Comparison of ENCODE assay signal across 9 cellular contexts in the genomic region with DNA sequence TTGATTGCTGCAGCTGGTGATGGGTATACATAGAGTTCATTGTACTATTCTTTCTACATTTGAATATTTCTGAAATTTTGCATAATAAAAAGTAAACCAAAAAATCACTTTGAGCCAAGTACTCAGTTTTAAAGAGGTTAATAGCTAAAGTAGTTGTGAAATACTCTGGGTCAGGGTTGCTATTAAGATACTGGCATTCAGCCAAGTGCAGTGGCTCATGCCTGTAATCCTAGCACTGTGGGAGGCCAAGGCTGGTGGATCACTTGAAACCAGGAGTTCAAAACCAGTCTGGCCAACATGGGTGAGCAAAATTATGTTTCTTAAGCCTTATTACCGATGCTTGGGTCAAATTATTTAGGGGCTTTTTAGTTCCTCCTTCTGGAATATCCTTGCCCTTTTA.
DNase-seq lines count a peak whose midpoint lies in the region; ATAC-seq and TF ChIP-seq lines count a peak whose summit lies in the region.
"Had no signal": no experiment of that assay in that cellular context is flagged by ENCODE, and none has a peak within 500 bp of the region (broad histone marks: within the 10 kb centered on the region; RNA-seq: fewer than 3 reads in every experiment).

No MANE protein-coding gene starts in this region.

- peak; percentile 18 for DNase-seq in AG20443 (ENCODE audit: low spot score)
- DNase-seq in HuH-7 (ENCODE audit: low spot score), result peak; percentile 21
- peak; percentile 4 for DNase-seq in hepatic stellate cell (ENCODE audit: low spot score)
- no peak for DNase-seq in UCSD-AML1 (lab: John Stamatoyannopoulos, UW; ENCODE audit: unreplicated experiment)
- DNase-seq in NK-92 (lab: John Stamatoyannopoulos, UW; ENCODE audit: unreplicated experiment), result no peak
- DNase-seq in GM13976 (ENCODE audit: low spot score), result no peak
- DNase-seq: activated CD8-positive, alpha-beta memory T cell treated with anti-CD3 and anti-CD28 coated beads, Interleukin-2, amount 50 U/mL, for 48 hours had no signal

- ATAC-seq in SK-N-SH treated with all-trans-retinoic acid at 6 μM for 48 hours (peak; percentile 56; the same call in 1 of the 3 replicates), HG02885 (IDR thresholded peaks at IDR 0.05; ENCODE audit: poor library complexity, unreplicated experiment) (no peak)

- no peak for TF ChIP-seq CTCF in GM13976 (IDR thresholded peaks at IDR 0.05; ENCODE audit: borderline replicate concordance, control extremely low read depth, extremely low read depth, insufficient read depth, missing control alignments)

- in situ Hi-C loops in GM13976 (cut with MboI; ENCODE audit: low sequenced_read_pairs, unreplicated experiment), result no loop called here

TF ChIP-seq in SK-N-SH treated with all-trans-retinoic acid at 6 μM for 48 hours, 23 proteins besides CTCF, POLR2A, EP300 and RAD21:
- TF ChIP-seq ZFP3 (CRISPR knock-in tag; IDR thresholded peaks at IDR 0.05), result no peak
- TF ChIP-seq TOX (CRISPR knock-in tag; IDR thresholded peaks at IDR 0.05; ENCODE audit: borderline replicate concordance), result no peak
- TF ChIP-seq, protein P1, sequence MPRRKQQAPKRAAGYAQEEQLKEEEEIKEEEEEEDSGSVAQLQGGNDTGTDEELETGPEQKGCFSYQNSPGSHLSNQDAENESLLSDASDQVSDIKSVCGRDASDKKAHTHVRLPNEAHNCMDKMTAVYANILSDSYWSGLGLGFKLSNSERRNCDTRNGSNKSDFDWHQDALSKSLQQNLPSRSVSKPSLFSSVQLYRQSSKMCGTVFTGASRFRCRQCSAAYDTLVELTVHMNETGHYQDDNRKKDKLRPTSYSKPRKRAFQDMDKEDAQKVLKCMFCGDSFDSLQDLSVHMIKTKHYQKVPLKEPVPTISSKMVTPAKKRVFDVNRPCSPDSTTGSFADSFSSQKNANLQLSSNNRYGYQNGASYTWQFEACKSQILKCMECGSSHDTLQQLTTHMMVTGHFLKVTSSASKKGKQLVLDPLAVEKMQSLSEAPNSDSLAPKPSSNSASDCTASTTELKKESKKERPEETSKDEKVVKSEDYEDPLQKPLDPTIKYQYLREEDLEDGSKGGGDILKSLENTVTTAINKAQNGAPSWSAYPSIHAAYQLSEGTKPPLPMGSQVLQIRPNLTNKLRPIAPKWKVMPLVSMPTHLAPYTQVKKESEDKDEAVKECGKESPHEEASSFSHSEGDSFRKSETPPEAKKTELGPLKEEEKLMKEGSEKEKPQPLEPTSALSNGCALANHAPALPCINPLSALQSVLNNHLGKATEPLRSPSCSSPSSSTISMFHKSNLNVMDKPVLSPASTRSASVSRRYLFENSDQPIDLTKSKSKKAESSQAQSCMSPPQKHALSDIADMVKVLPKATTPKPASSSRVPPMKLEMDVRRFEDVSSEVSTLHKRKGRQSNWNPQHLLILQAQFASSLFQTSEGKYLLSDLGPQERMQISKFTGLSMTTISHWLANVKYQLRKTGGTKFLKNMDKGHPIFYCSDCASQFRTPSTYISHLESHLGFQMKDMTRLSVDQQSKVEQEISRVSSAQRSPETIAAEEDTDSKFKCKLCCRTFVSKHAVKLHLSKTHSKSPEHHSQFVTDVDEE (CRISPR knock-in tag; IDR thresholded peaks at IDR 0.05), result no peak
- no peak for TF ChIP-seq ZNF565 (CRISPR knock-in tag; conservative IDR thresholded peaks at IDR 0.05; ENCODE audit: low read depth)
- TF ChIP-seq ARNTL (CRISPR knock-in tag; IDR thresholded peaks at IDR 0.05; ENCODE audit: borderline replicate concordance, low read depth), result no peak

Comparison
In these comparisons a context has a peak if more than half of its experiments do, and no peak if none do; other contexts are left out.
1. DNase-seq: peak in AG20443 (single experiment), HuH-7 (single experiment) and hepatic stellate cell (single experiment); none in UCSD-AML1 (single experiment), NK-92 (single experiment) and GM13976 (single experiment).